In genomic region chr19:32676186-32676894, GRCh38 we compare ENCODE assay signal across 8 cellular contexts. TPM values are rescaled to one million over a fixed set of nuclear protein-coding genes. Genes with fewer than 3 reads are reported as not detected.
A peak's percentile ranks its signal among the peaks of the same experiment; 100 is the strongest.
DNase-seq lines count a peak whose midpoint lies in the region; ATAC-seq and TF ChIP-seq lines count a peak whose summit lies in the region.

No MANE protein-coding gene starts in this region.

- H3K36me3 ChIP-seq in CD4-positive, alpha-beta memory T cell (ENCODE audit: insufficient read depth, low read length), result no peaks in the 10 kb centered on the region
- H3K36me3 ChIP-seq in iPS-15b (ENCODE audit: control insufficient read depth, insufficient read depth, low read length), result no peaks in the 10 kb centered on the region
- no peaks in the 10 kb centered on the region for H3K36me3 ChIP-seq in spleen

- H3K4me1 ChIP-seq in CD4-positive, alpha-beta memory T cell (ENCODE audit: insufficient read depth, low read length), result peaks cover 38% of the 10 kb centered on the region
- H3K4me1 ChIP-seq in iPS-15b (ENCODE audit: control insufficient read depth, insufficient read depth, low read length) (peaks cover 2% of the 10 kb centered on the region), spleen (peaks cover 18 to 59% (median 48%) of the 10 kb centered on the region in 6 donors)

- peak in 1 of 11 experiments; percentile 17 for TF ChIP-seq CTCF in spleen (IDR thresholded peaks at IDR 0.05 in 8 of 11, conservative IDR thresholded peaks at IDR 0.05 in 3 of 11)

- ATAC-seq in GM21717 (IDR thresholded peaks at IDR 0.05; ENCODE audit: unreplicated experiment) (no peak), HG03354 (IDR thresholded peaks at IDR 0.05; ENCODE audit: poor library complexity, severe bottlenecking, unreplicated experiment) (no peak)

- peak; percentile 18 to 44 (median 40) for DNase-seq in CD4-positive, alpha-beta memory T cell
- peak; percentile 11 for DNase-seq in activated naive CD4-positive, alpha-beta T cell treated with Interleukin-2 at 50 U/mL for 16 hours
- DNase-seq in spleen, result peak; percentile 86
- DNase-seq in KBM-7, result no peak

- intact Hi-C loops in CD4-positive, alpha-beta memory T cell (cut with micrococcal nuclease), result no loop called here
- intact Hi-C loops in spleen (cut with DNase I; ENCODE audit: low total_unique reads), result loop anchor here (10.0 kb wide), 1 partner anchor 82 kb away; no protein-coding TSS in a partner anchor

- WGBS in spleen, 5 donors, result 3 to 10% (median 5%) methylated on average over 21 to 93 of the region's 93 CpGs

- in situ Hi-C loops in KBM-7 (cut with MboI; ENCODE audit: low pct_unique_long_range_greater_than_20kb, low sequenced_read_pairs), result no loop called here

- no peaks in the 10 kb centered on the region for H3K9me3 ChIP-seq in CD4-positive, alpha-beta memory T cell (ENCODE audit: control insufficient read depth in 1 of 2, low read length in 2 of 2)
- no peaks in the 10 kb centered on the region for H3K9me3 ChIP-seq in iPS-15b (ENCODE audit: control insufficient read depth, insufficient read depth, low read length)
- no peaks in the 10 kb centered on the region for H3K9me3 ChIP-seq in spleen

- POLR2A ChIA-PET in CD4-positive, alpha-beta memory T cell (lab: Charles Lee; ENCODE audit: partially characterized antibody), result interaction anchor here (1.0 to 6.2 kb wide), 9 partner anchors 11 to 295 kb away, joined by 3 to 73 read pairs (median 6); partner anchors contain the start of genes CEP89, FAAP24, NUDT19 and PDCD5

- no peak for TF ChIP-seq EP300 in Ishikawa (IDR thresholded peaks at IDR 0.05; ENCODE audit: borderline replicate concordance)

- no peak for TF ChIP-seq RAD21 in Ishikawa (IDR thresholded peaks at IDR 0.05; ENCODE audit: low read depth)

- H3K9me3 Mint-ChIP-seq in CD4-positive, alpha-beta memory T cell, result no peaks in the 10 kb centered on the region

- peaks cover 0 to 11% of the 10 kb centered on the region in 2 donors for H3K36me3 Mint-ChIP-seq in CD4-positive, alpha-beta memory T cell

- H3K4me1 Mint-ChIP-seq in CD4-positive, alpha-beta memory T cell, result peaks cover 20 to 44% (median 29%) of the 10 kb centered on the region in 4 donors

- H3K4me3 ChIP-seq in CD4-positive, alpha-beta memory T cell (ENCODE audit: low read length in 2 of 2), result peak overlapping the region in 1 of 2 donors; percentile 75
- H3K4me3 ChIP-seq in iPS-15b (ENCODE audit: low read depth, low read length), result peak overlapping the region; percentile 79
- peak overlapping the region; percentile 87 to 99 (median 96) for H3K4me3 ChIP-seq in spleen

- H3K27me3 ChIP-seq in CD4-positive, alpha-beta memory T cell (ENCODE audit: insufficient read depth, low read length), result no peaks in the 10 kb centered on the region
- H3K27me3 ChIP-seq in iPS-15b (ENCODE audit: control insufficient read depth, insufficient read depth, low read length) (peaks cover 26% of the 10 kb centered on the region), spleen (replicated peaks in 1 of 7) (peaks cover 0 to 47% (median 21%) of the 10 kb centered on the region in 7 donors)

- peak overlapping the region; percentile 64 for H3K27ac ChIP-seq in CD4-positive, alpha-beta memory T cell (ENCODE audit: low read depth, low read length)
- peak overlapping the region in 3 of 8 donors; percentile 89 to 94 (median 89) for H3K27ac ChIP-seq in spleen

- H3K27me3 Mint-ChIP-seq in CD4-positive, alpha-beta memory T cell, result peaks cover 6 to 7% of the 10 kb centered on the region in 2 donors

- no peak overlapping the region for H3K27ac Mint-ChIP-seq in CD4-positive, alpha-beta memory T cell

- TF ChIP-seq POLR2A in spleen (IDR thresholded peaks at IDR 0.05), result no peak

- no peak overlapping the region for H3K9ac ChIP-seq in iPS-15b (ENCODE audit: low read depth, low read length)

- peak overlapping the region in 7 of 8 donors; percentile 88 to 95 (median 92) for H3K4me3 Mint-ChIP-seq in CD4-positive, alpha-beta memory T cell

- CTCF ChIA-PET in CD4-positive, alpha-beta memory T cell (lab: Charles Lee; ENCODE audit: partially characterized antibody), result interaction anchor here (1.0 to 1.8 kb wide), 3 partner anchors 14 to 74 kb away, joined by 3 to 5 read pairs (median 4); no protein-coding TSS in a partner anchor

TF ChIP-seq in Ishikawa, 13 proteins besides CTCF, POLR2A, EP300 and RAD21:
- TF ChIP-seq MAX (IDR thresholded peaks at IDR 0.05), result peak; percentile 94
- no peak for TF ChIP-seq USF1 (IDR thresholded peaks at IDR 0.05)
- TF ChIP-seq ZBTB7A (IDR thresholded peaks at IDR 0.05; ENCODE audit: low read depth), result no peak
- no peak for TF ChIP-seq NFIC (IDR thresholded peaks at IDR 0.05)
TF ChIP-seq in Ishikawa: peak in this region for 1.

RNA-seq across cellular contexts. Expression of gene RGS9BP, which starts 0.7 kb away (rescaled TPM):
- under 1 TPM; 0.52 to 0.89 TPM for total RNA-seq in CD4-positive, alpha-beta memory T cell
- under 1 TPM; 0.08 to 0.25 TPM for polyA plus RNA-seq in CD4-positive, alpha-beta memory T cell
- total RNA-seq in spleen, result under 1 TPM in 6 of 7 donors, not detected in 1; 0.16 to 0.60 (median 0.37) TPM
- polyA plus RNA-seq in spleen, result under 1 TPM; 0.03 to 0.13 (median 0.04) TPM

RNA-seq across cellular contexts. Expression of gene ANKRD27, which starts 1.4 kb away (rescaled TPM):
- total RNA-seq in CD4-positive, alpha-beta memory T cell, result 10 to 100 TPM; 49.6 to 51.2 TPM
- polyA plus RNA-seq in CD4-positive, alpha-beta memory T cell, result 10 to 100 TPM; 16.0 to 29.9 TPM
- 10 to 100 TPM; 24.0 to 31.7 (median 29.4) TPM for total RNA-seq in spleen
- 1 to 10 TPM; 6.5 to 9.1 (median 6.6) TPM for polyA plus RNA-seq in spleen

RNA-seq across cellular contexts. Expression of gene NUDT19, which starts 15.3 kb away (rescaled TPM):
- 10 to 100 TPM; 10.5 to 10.6 TPM for total RNA-seq in CD4-positive, alpha-beta memory T cell
- 1 to 10 TPM; 2.0 to 5.4 TPM for polyA plus RNA-seq in CD4-positive, alpha-beta memory T cell
- total RNA-seq in spleen, result 10 to 100 TPM in 6 of 7 donors, 1 to 10 TPM in 1; 10.0 to 18.4 (median 12.4) TPM
- polyA plus RNA-seq in spleen, result 1 to 10 TPM; 4.9 to 8.0 (median 5.0) TPM

RNA-seq across cellular contexts. Expression of gene TDRD12, which starts 43.2 kb away (rescaled TPM):
- 1 to 10 TPM in 1 of 2 experiments, under 1 TPM in 1; 0.93 to 1.9 TPM for total RNA-seq in CD4-positive, alpha-beta memory T cell
- polyA plus RNA-seq in CD4-positive, alpha-beta memory T cell, result under 1 TPM; 0.20 to 0.37 TPM
- total RNA-seq in spleen, result 1 to 10 TPM in 2 of 7 donors, under 1 TPM in 2, not detected in 3; 0.13 to 4.3 (median 1.4) TPM
- under 1 TPM in 2 of 3 donors, not detected in 1; 0.03 to 0.33 TPM for polyA plus RNA-seq in spleen
